ENCODE assay signal across 10 cellular contexts in the genomic region with DNA sequence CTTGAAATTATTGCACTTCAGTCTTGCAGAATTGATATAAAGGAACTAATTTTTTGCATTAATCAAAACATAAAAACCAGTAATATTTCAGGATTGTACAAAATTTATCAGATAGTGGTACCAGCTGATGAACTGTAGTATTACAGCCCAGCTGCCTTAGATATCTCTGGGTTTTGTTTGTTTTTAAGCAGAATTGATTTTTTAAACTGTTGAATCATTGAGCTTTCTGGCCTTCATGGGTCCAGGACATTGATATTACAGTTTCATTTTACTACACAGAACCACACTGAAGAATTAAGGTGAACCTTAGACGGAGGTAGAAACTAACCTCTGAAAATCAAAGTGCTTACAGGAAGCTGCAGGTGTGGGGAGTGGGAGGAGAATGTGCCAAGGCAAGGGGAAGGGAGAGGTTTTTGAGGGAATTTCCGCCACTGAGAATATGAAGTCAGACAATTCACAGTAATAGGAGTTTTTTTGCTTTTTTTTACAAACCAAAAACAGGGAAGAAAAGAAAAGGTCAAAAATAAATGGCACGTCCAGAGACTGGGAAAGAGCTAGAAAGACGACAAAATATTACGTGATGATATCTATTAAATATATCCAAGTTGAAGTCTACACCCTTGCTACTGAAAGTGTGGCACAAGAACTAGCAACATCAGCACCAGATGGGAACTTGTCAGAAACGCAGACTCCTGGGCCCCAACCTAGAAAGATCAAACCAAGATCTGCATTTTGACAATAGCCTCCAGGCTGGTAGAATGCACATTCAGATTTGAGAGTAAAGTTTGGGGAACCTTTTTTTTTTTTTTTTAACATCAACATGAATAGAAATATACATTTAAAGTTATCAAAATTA. TPM values are rescaled to one million over a fixed set of nuclear protein-coding genes. Genes with fewer than 3 reads are reported as not detected.
DNase-seq lines count a peak whose midpoint lies in the region; ATAC-seq, FAIRE-seq and TF ChIP-seq lines count a peak whose summit lies in the region.
"Had no signal": no experiment of that assay in that cellular context is flagged by ENCODE, and none has a peak within 500 bp of the region (broad histone marks: within the 10 kb centered on the region; RNA-seq: fewer than 3 reads in every experiment).

No MANE protein-coding gene starts in this region.

- FAIRE-seq in GM12891 (lab: Jason Lieb, UNC), result peak; percentile 81

- H3K36me3 ChIP-seq in testis (ENCODE audit: low read depth, missing control alignments), result no peaks in the 10 kb centered on the region

- no peaks in the 10 kb centered on the region for H3K9me3 Mint-ChIP-seq in activated naive CD8-positive, alpha-beta T cell treated with anti-CD3 and anti-CD28 coated beads, Interleukin-2, amount 10 ng/mL, durations not matched to agents 7 days and 5 days

- H3K27me3 Mint-ChIP-seq in activated naive CD8-positive, alpha-beta T cell treated with anti-CD3 and anti-CD28 coated beads, Interleukin-2, amount 10 ng/mL, durations not matched to agents 7 days and 5 days, result peaks cover 9% of the 10 kb centered on the region

- POLR2A ChIA-PET in activated naive CD8-positive, alpha-beta T cell treated with anti-CD3 and anti-CD28 coated beads, Interleukin-2, amount 10 ng/mL, durations not matched to agents 7 days and 5 days (lab: Charles Lee), result no interaction called here

- WGBS in testis, 2 donors, result 88 to 90% methylated on average over 6 of the region's 6 CpGs

- intact Hi-C loops in testis (cut with DNase I; ENCODE audit: low total_unique reads), result no loop called here

- H3K27me3 ChIP-seq in testis, result no peaks in the 10 kb centered on the region

- DNase-seq in GM12891 (ENCODE audit: insufficient read length, low spot score) (no peak), testis (no peak), nucleus accumbens (lab: John Stamatoyannopoulos, UW) (no peak)
- DNase-seq in activated naive CD8-positive, alpha-beta T cell treated with anti-CD3 and anti-CD28 coated beads, Interleukin-2, amount 10 ng/mL, durations not matched to agents 7 days and 5 days, result no peak
- no peak for DNase-seq in stimulated activated CD8-positive, alpha-beta memory T cell treated with anti-CD3 and anti-CD28 coated beads, Interleukin-4, amount 100 ng/mL, for 48 hours
- DNase-seq: DMS153, NCI-H1694 had no signal

- peaks cover 10% of the 10 kb centered on the region for H3K4me1 Mint-ChIP-seq in activated naive CD8-positive, alpha-beta T cell treated with anti-CD3 and anti-CD28 coated beads, Interleukin-2, amount 10 ng/mL, durations not matched to agents 7 days and 5 days

- ATAC-seq in GM19395 (IDR thresholded peaks at IDR 0.05; ENCODE audit: unreplicated experiment), result peak; percentile 43
- peak; percentile 30 for ATAC-seq in HG03064 (IDR thresholded peaks at IDR 0.05; ENCODE audit: low read depth, unreplicated experiment)
- ATAC-seq in activated naive CD8-positive, alpha-beta T cell treated with anti-CD3 and anti-CD28 coated beads, Interleukin-2, amount 10 ng/mL, durations not matched to agents 7 days and 5 days (ENCODE audit: low read depth), result no peak
- ATAC-seq in SK-N-SH treated with all-trans-retinoic acid at 6 μM for 48 hours, result no peak

- H3K4me1 ChIP-seq in testis, result no peaks in the 10 kb centered on the region

- no peaks in the 10 kb centered on the region for H3K36me3 Mint-ChIP-seq in activated naive CD8-positive, alpha-beta T cell treated with anti-CD3 and anti-CD28 coated beads, Interleukin-2, amount 10 ng/mL, durations not matched to agents 7 days and 5 days

- peak; percentile 53; the same call in 1 of the 2 replicates for TF ChIP-seq POLR2A in GM12891 (IDR thresholded peaks at IDR 0.05; ENCODE audit: low read depth, low read length)
- TF ChIP-seq POLR2A in testis (IDR thresholded peaks at IDR 0.05), result no peak

- H3K27ac Mint-ChIP-seq in activated naive CD8-positive, alpha-beta T cell treated with anti-CD3 and anti-CD28 coated beads, Interleukin-2, amount 10 ng/mL, durations not matched to agents 7 days and 5 days, result no peak overlapping the region

- H3K4me3 Mint-ChIP-seq in activated naive CD8-positive, alpha-beta T cell treated with anti-CD3 and anti-CD28 coated beads, Interleukin-2, amount 10 ng/mL, durations not matched to agents 7 days and 5 days, result peak overlapping the region; percentile 25

- H3K4me3 ChIP-seq in testis, result no peak overlapping the region

- H3K9me3 ChIP-seq in testis, result no peaks in the 10 kb centered on the region

- no peak for TF ChIP-seq CTCF in testis (IDR thresholded peaks at IDR 0.05)

- H3K27ac ChIP-seq in testis, result no peak overlapping the region

TF ChIP-seq in GM12891, 5 proteins besides CTCF, POLR2A, EP300 and RAD21:
- peak; percentile 25; the same call in 1 of the 2 replicates for TF ChIP-seq SPI1 (IDR thresholded peaks at IDR 0.05; ENCODE audit: low read depth, low read length)
- peak; percentile 37; the same call in 1 of the 2 replicates for TF ChIP-seq POLR2AphosphoS5 (IDR thresholded peaks at IDR 0.05; ENCODE audit: low read depth, low read length)
- TF ChIP-seq PAX5 (IDR thresholded peaks at IDR 0.05; ENCODE audit: insufficient read depth, low read length, severe bottlenecking), result no peak
- peak; percentile 56; the same call in 1 of the 2 replicates for TF ChIP-seq TAF1 (IDR thresholded peaks at IDR 0.05; ENCODE audit: low read depth, low read length)
- peak; percentile 20; the same call in 1 of the 2 replicates for TF ChIP-seq POU2F2 (IDR thresholded peaks at IDR 0.05; ENCODE audit: low read depth, low read length)

TF ChIP-seq in SK-N-SH treated with all-trans-retinoic acid at 6 μM for 48 hours, 23 proteins besides CTCF, POLR2A, EP300 and RAD21:
- no peak for TF ChIP-seq ZNF8 (CRISPR knock-in tag; IDR thresholded peaks at IDR 0.05)
- TF ChIP-seq SNAI2 (CRISPR knock-in tag; IDR thresholded peaks at IDR 0.05), result no peak
- TF ChIP-seq ISL1 (CRISPR knock-in tag; IDR thresholded peaks at IDR 0.05), result no peak
- TF ChIP-seq CSDC2 (CRISPR knock-in tag; IDR thresholded peaks at IDR 0.05), result no peak
- no peak for TF ChIP-seq ESRRG (CRISPR knock-in tag; IDR thresholded peaks at IDR 0.05)

RNA-seq across cellular contexts. Expression of a gene that starts 40.8 kb away (rescaled TPM):
- 13.0 TPM for polyA plus RNA-seq in GM12891 (2012; ENCODE audit: low read depth, missing spikeins)
- 10 to 100 TPM; 10.9 to 12.6 TPM for total RNA-seq in activated naive CD8-positive, alpha-beta T cell treated with anti-CD3 and anti-CD28 coated beads, Interleukin-2, amount 10 ng/mL, durations not matched to agents 7 days and 5 days
- 100 to 1,000 TPM in 1 of 2 donors, 10 to 100 TPM in 1; 69.7 to 111 TPM for total RNA-seq in testis
- polyA plus RNA-seq in testis (ENCODE audit: insufficient read depth, low read depth, low replicate concordance), result 80.7 TPM

Comparison
In these comparisons a context has a peak if more than half of its experiments do, and no peak if none do; other contexts are left out.
1. ATAC-seq: peak in GM19395 (single experiment) and HG03064 (single experiment); none in activated naive CD8-positive, alpha-beta T cell treated with anti-CD3 and anti-CD28 coated beads, Interleukin-2, amount 10 ng/mL, durations not matched to agents 7 days and 5 days (single experiment) and SK-N-SH treated with all-trans-retinoic acid at 6 μM for 48 hours (single experiment).
2. RNA of a gene that starts 40.8 kb away (total RNA-seq): 69.7 to 111 TPM in testis; 10.9 to 12.6 TPM in activated naive CD8-positive, alpha-beta T cell treated with anti-CD3 and anti-CD28 coated beads, Interleukin-2, amount 10 ng/mL, durations not matched to agents 7 days and 5 days; every median in the first group is over 4 times any median in the second.